3 cellular contexts compared by ENCODE assay signal in genomic region chr5:160039810-160040470, GRCh38.
A peak's percentile ranks its signal among the peaks of the same experiment; 100 is the strongest.
TF ChIP-seq lines count a peak whose summit lies in the region.

No MANE protein-coding gene starts in this region.

TF ChIP-seq in A549, 52 proteins besides CTCF, POLR2A, EP300 and RAD21:
- TF ChIP-seq FOSB (CRISPR knock-in tag; IDR thresholded peaks at IDR 0.05) (no peak), TFCP2L1 (CRISPR knock-in tag; IDR thresholded peaks at IDR 0.05) (no peak), FOSL2 (IDR thresholded peaks at IDR 0.05) (no peak), FOSL2 (CRISPR knock-in tag; IDR thresholded peaks at IDR 0.05) (peak; percentile 9; the same call in 1 of the 2 replicates)

TF ChIP-seq in IMR-90, 13 proteins besides CTCF, POLR2A, EP300 and RAD21:
- TF ChIP-seq CEBPB (IDR thresholded peaks at IDR 0.05; ENCODE audit: low read depth, low read length) (peak; percentile 88), RFX5 (IDR thresholded peaks at IDR 0.05; ENCODE audit: low read depth, low read length) (no peak)

TF ChIP-seq in K562, 482 proteins besides CTCF, POLR2A, EP300 and RAD21 (continues in another document):
- TF ChIP-seq TBL1XR1 (IDR thresholded peaks at IDR 0.05; ENCODE audit: low read length in 2 of 2) = no peak
- no peak for TF ChIP-seq ZSCAN29 (IDR thresholded peaks at IDR 0.05)
- no peak for TF ChIP-seq CHD2 (IDR thresholded peaks at IDR 0.05; ENCODE audit: low read depth, low read length)
- TF ChIP-seq, protein P1, sequence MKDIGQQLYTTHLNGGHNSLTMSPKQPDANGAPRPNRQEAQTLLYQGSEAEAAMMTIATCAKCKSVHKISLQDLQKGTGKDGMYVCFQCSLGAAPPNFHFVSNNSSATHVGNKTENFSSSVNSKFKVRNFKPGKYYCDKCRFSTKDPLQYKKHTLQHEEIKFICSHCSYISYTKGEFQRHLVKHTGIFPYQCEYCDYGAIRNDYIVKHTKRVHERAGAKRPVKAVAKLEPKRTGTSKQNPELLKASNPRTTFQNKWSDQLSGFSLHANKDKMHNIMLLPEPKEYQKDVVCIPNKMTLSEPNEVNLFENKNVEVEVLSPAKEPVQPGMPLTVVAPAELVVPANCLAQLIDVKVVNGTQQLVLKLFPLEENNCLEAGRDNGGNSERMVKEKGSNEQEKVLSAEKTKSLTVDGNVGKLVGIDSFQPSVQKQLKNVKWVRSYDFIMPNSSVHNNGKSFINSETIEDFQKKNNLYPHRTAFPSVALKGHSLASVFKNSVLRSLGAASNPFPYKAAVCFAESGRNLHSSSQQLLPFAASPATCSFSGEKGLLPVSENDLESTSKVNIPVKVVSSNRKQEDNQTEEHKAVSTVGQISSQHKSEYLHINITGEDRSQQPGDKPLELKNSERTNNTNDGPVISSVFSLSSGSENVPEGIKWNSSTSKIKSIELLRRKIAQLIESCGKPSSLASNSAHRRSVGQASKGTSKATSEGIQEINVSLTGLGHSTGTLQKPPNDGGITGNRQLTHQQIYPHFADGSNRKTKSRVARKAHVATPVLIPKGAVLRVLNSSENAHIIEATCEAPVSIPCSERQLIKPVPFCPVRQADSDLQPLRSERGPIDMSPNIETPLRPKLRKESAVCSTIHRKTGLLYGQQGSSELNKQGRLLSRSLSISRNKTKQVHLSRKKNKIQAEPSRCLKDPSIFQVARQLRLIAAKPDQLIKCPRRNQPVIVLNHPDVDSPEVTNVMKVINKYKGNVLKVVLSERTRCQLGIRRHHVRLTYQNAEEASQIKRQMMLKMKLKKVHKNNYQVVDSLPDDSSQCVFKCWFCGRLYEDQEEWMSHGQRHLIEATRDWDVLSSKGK (CRISPR knock-in tag; IDR thresholded peaks at IDR 0.05) = no peak
- TF ChIP-seq, protein P2, sequence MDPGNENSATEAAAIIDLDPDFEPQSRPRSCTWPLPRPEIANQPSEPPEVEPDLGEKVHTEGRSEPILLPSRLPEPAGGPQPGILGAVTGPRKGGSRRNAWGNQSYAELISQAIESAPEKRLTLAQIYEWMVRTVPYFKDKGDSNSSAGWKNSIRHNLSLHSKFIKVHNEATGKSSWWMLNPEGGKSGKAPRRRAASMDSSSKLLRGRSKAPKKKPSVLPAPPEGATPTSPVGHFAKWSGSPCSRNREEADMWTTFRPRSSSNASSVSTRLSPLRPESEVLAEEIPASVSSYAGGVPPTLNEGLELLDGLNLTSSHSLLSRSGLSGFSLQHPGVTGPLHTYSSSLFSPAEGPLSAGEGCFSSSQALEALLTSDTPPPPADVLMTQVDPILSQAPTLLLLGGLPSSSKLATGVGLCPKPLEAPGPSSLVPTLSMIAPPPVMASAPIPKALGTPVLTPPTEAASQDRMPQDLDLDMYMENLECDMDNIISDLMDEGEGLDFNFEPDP (CRISPR knock-in tag; IDR thresholded peaks at IDR 0.05) = no peak
- no peak for TF ChIP-seq GTF2A2 (tag; IDR thresholded peaks at IDR 0.05)
- no peak for TF ChIP-seq PCBP1 (IDR thresholded peaks at IDR 0.05; ENCODE audit: low read depth, low read length, poor library complexity, severe bottlenecking)
- TF ChIP-seq SIN3B (IDR thresholded peaks at IDR 0.05; ENCODE audit: low read depth) = no peak
- no peak for TF ChIP-seq PHB (CRISPR knock-in tag; IDR thresholded peaks at IDR 0.05)
- no peak for TF ChIP-seq MAFF (IDR thresholded peaks at IDR 0.05; ENCODE audit: low read length)
- TF ChIP-seq, protein P3, sequence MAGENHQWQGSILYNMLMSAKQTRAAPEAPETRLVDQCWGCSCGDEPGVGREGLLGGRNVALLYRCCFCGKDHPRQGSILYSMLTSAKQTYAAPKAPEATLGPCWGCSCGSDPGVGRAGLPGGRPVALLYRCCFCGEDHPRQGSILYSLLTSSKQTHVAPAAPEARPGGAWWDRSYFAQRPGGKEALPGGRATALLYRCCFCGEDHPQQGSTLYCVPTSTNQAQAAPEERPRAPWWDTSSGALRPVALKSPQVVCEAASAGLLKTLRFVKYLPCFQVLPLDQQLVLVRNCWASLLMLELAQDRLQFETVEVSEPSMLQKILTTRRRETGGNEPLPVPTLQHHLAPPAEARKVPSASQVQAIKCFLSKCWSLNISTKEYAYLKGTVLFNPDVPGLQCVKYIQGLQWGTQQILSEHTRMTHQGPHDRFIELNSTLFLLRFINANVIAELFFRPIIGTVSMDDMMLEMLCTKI (IDR thresholded peaks at IDR 0.05; ENCODE audit: partially characterized antibody) = no peak
- no peak for TF ChIP-seq KDM5B (IDR thresholded peaks at IDR 0.05; ENCODE audit: insufficient replicate concordance, low read depth, low read length)
- TF ChIP-seq PML (IDR thresholded peaks at IDR 0.05; ENCODE audit: low read length) = no peak
- no peak for TF ChIP-seq ZNF785 (CRISPR knock-in tag; IDR thresholded peaks at IDR 0.05)
- TF ChIP-seq ZEB2 (IDR thresholded peaks at IDR 0.05) = no peak
- TF ChIP-seq ZFP36 (IDR thresholded peaks at IDR 0.05; ENCODE audit: low read depth, low read length, partially characterized antibody) = no peak
- TF ChIP-seq PRDM10 (IDR thresholded peaks at IDR 0.05; ENCODE audit: partially characterized antibody) = peak; percentile 67
- TF ChIP-seq JUND (IDR thresholded peaks at IDR 0.05; ENCODE audit: borderline replicate concordance, low read depth, low read length) = peak; percentile 25; the same call in 1 of the 2 replicates
- TF ChIP-seq JUND (tag; IDR thresholded peaks at IDR 0.05; ENCODE audit: borderline replicate concordance, low read depth, low read length) = peak; percentile 56; the same call in 2 of the 3 replicates
- TF ChIP-seq CREB1 (IDR thresholded peaks at IDR 0.05) = no peak
- no peak for TF ChIP-seq CREB1 (CRISPR knock-in tag; IDR thresholded peaks at IDR 0.05)
- TF ChIP-seq SOX6 (IDR thresholded peaks at IDR 0.05) = no peak
- TF ChIP-seq, protein P4, sequence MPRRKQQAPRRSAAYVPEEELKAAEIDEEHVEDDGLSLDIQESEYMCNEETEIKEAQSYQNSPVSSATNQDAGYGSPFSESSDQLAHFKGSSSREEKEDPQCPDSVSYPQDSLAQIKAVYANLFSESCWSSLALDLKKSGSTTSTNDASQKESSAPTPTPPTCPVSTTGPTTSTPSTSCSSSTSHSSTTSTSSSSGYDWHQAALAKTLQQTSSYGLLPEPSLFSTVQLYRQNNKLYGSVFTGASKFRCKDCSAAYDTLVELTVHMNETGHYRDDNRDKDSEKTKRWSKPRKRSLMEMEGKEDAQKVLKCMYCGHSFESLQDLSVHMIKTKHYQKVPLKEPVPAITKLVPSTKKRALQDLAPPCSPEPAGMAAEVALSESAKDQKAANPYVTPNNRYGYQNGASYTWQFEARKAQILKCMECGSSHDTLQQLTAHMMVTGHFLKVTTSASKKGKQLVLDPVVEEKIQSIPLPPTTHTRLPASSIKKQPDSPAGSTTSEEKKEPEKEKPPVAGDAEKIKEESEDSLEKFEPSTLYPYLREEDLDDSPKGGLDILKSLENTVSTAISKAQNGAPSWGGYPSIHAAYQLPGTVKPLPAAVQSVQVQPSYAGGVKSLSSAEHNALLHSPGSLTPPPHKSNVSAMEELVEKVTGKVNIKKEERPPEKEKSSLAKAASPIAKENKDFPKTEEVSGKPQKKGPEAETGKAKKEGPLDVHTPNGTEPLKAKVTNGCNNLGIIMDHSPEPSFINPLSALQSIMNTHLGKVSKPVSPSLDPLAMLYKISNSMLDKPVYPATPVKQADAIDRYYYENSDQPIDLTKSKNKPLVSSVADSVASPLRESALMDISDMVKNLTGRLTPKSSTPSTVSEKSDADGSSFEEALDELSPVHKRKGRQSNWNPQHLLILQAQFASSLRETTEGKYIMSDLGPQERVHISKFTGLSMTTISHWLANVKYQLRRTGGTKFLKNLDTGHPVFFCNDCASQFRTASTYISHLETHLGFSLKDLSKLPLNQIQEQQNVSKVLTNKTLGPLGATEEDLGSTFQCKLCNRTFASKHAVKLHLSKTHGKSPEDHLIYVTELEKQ (CRISPR knock-in tag; IDR thresholded peaks at IDR 0.05) = no peak
- TF ChIP-seq, protein P5, sequence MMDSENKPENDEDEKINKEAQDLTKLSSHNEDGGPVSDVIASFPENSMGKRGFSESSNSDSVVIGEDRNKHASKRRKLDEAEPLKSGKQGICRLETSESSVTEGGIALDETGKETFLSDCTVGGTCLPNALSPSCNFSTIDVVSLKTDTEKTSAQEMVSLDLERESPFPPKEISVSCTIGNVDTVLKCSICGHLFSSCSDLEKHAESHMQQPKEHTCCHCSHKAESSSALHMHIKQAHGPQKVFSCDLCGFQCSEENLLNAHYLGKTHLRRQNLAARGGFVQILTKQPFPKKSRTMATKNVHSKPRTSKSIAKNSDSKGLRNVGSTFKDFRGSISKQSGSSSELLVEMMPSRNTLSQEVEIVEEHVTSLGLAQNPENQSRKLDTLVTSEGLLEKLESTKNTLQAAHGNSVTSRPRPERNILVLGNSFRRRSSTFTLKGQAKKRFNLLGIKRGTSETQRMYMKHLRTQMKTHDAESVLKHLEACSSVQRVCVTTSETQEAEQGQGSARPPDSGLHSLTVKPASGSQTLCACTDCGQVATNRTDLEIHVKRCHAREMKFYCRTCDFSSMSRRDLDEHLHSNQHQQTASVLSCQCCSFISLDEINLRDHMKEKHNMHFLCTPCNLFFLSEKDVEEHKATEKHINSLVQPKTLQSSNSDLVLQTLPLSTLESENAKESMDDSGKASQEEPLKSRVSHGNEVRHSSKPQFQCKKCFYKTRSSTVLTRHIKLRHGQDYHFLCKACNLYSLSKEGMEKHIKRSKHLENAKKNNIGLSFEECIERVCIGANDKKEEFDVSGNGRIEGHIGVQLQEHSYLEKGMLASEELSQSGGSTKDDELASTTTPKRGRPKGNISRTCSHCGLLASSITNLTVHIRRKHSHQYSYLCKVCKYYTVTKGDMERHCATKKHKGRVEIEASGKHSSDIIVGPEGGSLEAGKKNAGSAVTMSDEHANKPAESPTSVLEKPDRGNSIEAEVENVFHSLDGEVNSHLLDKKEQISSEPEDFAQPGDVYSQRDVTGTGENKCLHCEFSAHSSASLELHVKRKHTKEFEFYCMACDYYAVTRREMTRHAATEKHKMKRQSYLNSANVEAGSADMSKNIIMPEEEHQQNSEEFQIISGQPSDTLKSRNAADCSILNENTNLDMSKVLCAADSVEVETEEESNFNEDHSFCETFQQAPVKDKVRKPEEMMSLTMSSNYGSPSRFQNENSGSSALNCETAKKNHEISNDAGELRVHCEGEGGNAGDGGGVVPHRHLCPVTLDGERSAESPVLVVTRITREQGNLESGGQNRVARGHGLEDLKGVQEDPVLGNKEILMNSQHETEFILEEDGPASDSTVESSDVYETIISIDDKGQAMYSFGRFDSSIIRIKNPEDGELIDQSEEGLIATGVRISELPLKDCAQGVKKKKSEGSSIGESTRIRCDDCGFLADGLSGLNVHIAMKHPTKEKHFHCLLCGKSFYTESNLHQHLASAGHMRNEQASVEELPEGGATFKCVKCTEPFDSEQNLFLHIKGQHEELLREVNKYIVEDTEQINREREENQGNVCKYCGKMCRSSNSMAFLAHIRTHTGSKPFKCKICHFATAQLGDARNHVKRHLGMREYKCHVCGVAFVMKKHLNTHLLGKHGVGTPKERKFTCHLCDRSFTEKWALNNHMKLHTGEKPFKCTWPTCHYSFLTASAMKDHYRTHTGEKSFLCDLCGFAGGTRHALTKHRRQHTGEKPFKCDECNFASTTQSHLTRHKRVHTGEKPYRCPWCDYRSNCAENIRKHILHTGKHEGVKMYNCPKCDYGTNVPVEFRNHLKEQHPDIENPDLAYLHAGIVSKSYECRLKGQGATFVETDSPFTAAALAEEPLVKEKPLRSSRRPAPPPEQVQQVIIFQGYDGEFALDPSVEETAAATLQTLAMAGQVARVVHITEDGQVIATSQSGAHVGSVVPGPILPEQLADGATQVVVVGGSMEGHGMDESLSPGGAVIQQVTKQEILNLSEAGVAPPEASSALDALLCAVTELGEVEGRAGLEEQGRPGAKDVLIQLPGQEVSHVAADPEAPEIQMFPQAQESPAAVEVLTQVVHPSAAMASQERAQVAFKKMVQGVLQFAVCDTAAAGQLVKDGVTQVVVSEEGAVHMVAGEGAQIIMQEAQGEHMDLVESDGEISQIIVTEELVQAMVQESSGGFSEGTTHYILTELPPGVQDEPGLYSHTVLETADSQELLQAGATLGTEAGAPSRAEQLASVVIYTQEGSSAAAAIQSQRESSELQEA (IDR thresholded peaks at IDR 0.05; ENCODE audit: low read depth) = no peak
- TF ChIP-seq CEBPB (tag; IDR thresholded peaks at IDR 0.05) = no peak
- TF ChIP-seq FOSL1 (tag; conservative IDR thresholded peaks at IDR 0.05) = peak; percentile 81
- no peak for TF ChIP-seq XRCC4 (IDR thresholded peaks at IDR 0.05; ENCODE audit: extremely low read depth, insufficient read depth, insufficient read length)
- TF ChIP-seq ILK (tag; IDR thresholded peaks at IDR 0.05; ENCODE audit: borderline replicate concordance, low read depth) = no peak
- TF ChIP-seq MIER1 (IDR thresholded peaks at IDR 0.05; ENCODE audit: low read depth) = no peak
- TF ChIP-seq MBD2 (IDR thresholded peaks at IDR 0.05; ENCODE audit: borderline replicate concordance, low read depth) = no peak
- TF ChIP-seq ZFX (CRISPR knock-in tag; IDR thresholded peaks at IDR 0.05) = 0 out of 2 replicates have a peak, but pooled peaks have one; percentile 17
- TF ChIP-seq ZBTB8A (IDR thresholded peaks at IDR 0.05; ENCODE audit: partially characterized antibody) = no peak
- no peak for TF ChIP-seq STAT5B (CRISPR knock-in tag; IDR thresholded peaks at IDR 0.05)
- TF ChIP-seq HDAC3 (IDR thresholded peaks at IDR 0.05; ENCODE audit: borderline replicate concordance, partially characterized antibody) = no peak
